ENCODE assay signal across 10 cellular contexts in the genomic region with DNA sequence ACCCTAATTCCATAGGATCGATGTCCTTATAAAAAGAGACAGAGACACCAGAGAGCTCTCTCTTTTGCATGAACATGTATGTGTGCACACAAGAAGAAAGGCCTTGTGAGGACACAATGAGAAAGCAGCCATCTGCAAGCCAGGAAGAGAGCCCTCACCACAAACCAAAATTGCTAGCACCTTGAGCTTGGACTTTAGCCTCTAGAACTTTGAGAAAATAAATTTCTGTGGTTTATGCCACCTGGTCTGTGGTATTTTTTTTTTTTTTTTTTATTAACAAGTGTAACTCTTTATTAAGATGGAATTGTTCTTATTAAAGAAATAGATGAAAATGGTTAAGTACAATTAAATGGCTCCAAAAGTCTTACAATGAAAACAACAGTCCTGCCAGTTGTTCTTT. TPM values are rescaled to one million over a fixed set of nuclear protein-coding genes. Genes with fewer than 3 reads are reported as not detected.
A peak's percentile ranks its signal among the peaks of the same experiment; 100 is the strongest.
DNase-seq lines count a peak whose midpoint lies in the region; ATAC-seq and TF ChIP-seq lines count a peak whose summit lies in the region.
"Not testable (repeated sequence)": the region's sequence is repeated elsewhere in the genome, so short reads cannot be mapped to it uniquely, and the experiment has no call there.
"Had no signal": no experiment of that assay in that cellular context is flagged by ENCODE, and none has a peak within 500 bp of the region (broad histone marks: within the 10 kb centered on the region; RNA-seq: fewer than 3 reads in every experiment).

No MANE protein-coding gene starts in this region.

- not testable (repeated sequence) for TF ChIP-seq CTCF in DOHH2 (IDR thresholded peaks at IDR 0.05; ENCODE audit: low read depth, low read length, poor library complexity, severe bottlenecking)

- H3K27ac ChIP-seq in DOHH2 (ENCODE audit: low read depth, low read length), result peak overlapping the region; percentile 46; the same call in 1 of the 2 replicates

- peak; percentile 61 for DNase-seq in Jurkat, Clone E6-1 (ENCODE audit: low read depth, low spot score)

- H3K4me2 ChIP-seq in DOHH2 (ENCODE audit: low read length), result peak overlapping the region; percentile 38

- TF ChIP-seq POLR2A in Raji (IDR thresholded peaks at IDR 0.05; ENCODE audit: insufficient read depth, low read depth, low read length), result peak; percentile 44; the same call in 1 of the 2 replicates

- not testable (repeated sequence) for H3K36me3 ChIP-seq in DOHH2 (ENCODE audit: control insufficient read depth, low read length)

- ATAC-seq in GM18870 (IDR thresholded peaks at IDR 0.05; ENCODE audit: unreplicated experiment) (peak; percentile 89), GM19463 (IDR thresholded peaks at IDR 0.05; ENCODE audit: unreplicated experiment) (peak; percentile 90), GM21786 (IDR thresholded peaks at IDR 0.05; ENCODE audit: unreplicated experiment) (peak; percentile 93), HG02943 (IDR thresholded peaks at IDR 0.05; ENCODE audit: low read depth, unreplicated experiment) (peak; percentile 85), HG03280 (IDR thresholded peaks at IDR 0.05; ENCODE audit: unreplicated experiment) (peak; percentile 65)

- H3K9me3 ChIP-seq in DOHH2 (ENCODE audit: control insufficient read depth, insufficient read depth, low read length), result not testable (repeated sequence)

- not testable (repeated sequence) for H3K9me2 ChIP-seq in DOHH2 (replicated peaks; ENCODE audit: control insufficient read depth, low read length)

- peaks cover 16% of the 10 kb centered on the region for H3K4me1 ChIP-seq in DOHH2 (ENCODE audit: control insufficient read depth, low read length)

- not testable (repeated sequence) for H3K4me3 ChIP-seq in DOHH2 (ENCODE audit: low read length); Jurkat, Clone E6-1 (ENCODE audit: low read length)

- H3K27me3 ChIP-seq in DOHH2 (ENCODE audit: control insufficient read depth, low read length), result not testable (repeated sequence)

- H4K20me1 ChIP-seq in DOHH2 (ENCODE audit: control insufficient read depth, insufficient read depth, low read depth, low read length), result not testable (repeated sequence)

- H3F3A ChIP-seq in DOHH2 (ENCODE audit: control insufficient read depth, insufficient read depth), result not testable (repeated sequence)

- not testable (repeated sequence) for H3K79me2 ChIP-seq in DOHH2 (ENCODE audit: control insufficient read depth, low read length)

RNA-seq across cellular contexts. Expression of a gene that starts 33.9 kb away (rescaled TPM):
- polyA plus RNA-seq in Jurkat, Clone E6-1 (2012; ENCODE audit: insufficient read depth, insufficient read length), result 9.7 TPM
- polyA plus RNA-seq: fibroblast of lung, pancreas had no signal

RNA-seq across cellular contexts. Expression of a gene that starts 58.7 kb away (rescaled TPM):
- 10.7 TPM for polyA plus RNA-seq in Jurkat, Clone E6-1 (2012; ENCODE audit: insufficient read depth, insufficient read length)
